Comparison of ENCODE assay signal across 1 cellular context in genomic region chr1:179938752-179939151, GRCh38.
TF ChIP-seq lines count a peak whose summit lies in the region.

No MANE protein-coding gene starts in this region.

TF ChIP-seq in K562, 482 proteins besides CTCF, POLR2A, EP300 and RAD21 (continued from another document):
- no peak for TF ChIP-seq CUX1 (CRISPR knock-in tag; IDR thresholded peaks at IDR 0.05)
- no peak for TF ChIP-seq CBX2 (IDR thresholded peaks at IDR 0.05; ENCODE audit: insufficient read depth, low read length, poor library complexity, severe bottlenecking)
- TF ChIP-seq KLF13 (tag; IDR thresholded peaks at IDR 0.05; ENCODE audit: borderline replicate concordance, low read depth) = no peak
- no peak for TF ChIP-seq CBFA2T2 (conservative IDR thresholded peaks at IDR 0.05)
- peak; percentile 57; the same call in 1 of the 2 replicates for TF ChIP-seq CEBPB (tag; IDR thresholded peaks at IDR 0.05)
- TF ChIP-seq, protein P1, sequence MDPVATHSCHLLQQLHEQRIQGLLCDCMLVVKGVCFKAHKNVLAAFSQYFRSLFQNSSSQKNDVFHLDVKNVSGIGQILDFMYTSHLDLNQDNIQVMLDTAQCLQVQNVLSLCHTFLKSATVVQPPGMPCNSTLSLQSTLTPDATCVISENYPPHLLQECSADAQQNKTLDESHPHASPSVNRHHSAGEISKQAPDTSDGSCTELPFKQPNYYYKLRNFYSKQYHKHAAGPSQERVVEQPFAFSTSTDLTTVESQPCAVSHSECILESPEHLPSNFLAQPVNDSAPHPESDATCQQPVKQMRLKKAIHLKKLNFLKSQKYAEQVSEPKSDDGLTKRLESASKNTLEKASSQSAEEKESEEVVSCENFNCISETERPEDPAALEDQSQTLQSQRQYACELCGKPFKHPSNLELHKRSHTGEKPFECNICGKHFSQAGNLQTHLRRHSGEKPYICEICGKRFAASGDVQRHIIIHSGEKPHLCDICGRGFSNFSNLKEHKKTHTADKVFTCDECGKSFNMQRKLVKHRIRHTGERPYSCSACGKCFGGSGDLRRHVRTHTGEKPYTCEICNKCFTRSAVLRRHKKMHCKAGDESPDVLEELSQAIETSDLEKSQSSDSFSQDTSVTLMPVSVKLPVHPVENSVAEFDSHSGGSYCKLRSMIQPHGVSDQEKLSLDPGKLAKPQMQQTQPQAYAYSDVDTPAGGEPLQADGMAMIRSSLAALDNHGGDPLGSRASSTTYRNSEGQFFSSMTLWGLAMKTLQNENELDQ (CRISPR knock-in tag; IDR thresholded peaks at IDR 0.05; ENCODE audit: borderline replicate concordance) = no peak
- TF ChIP-seq HBP1 (CRISPR knock-in tag; IDR thresholded peaks at IDR 0.05) = no peak
- no peak for TF ChIP-seq PRDM10 (IDR thresholded peaks at IDR 0.05; ENCODE audit: partially characterized antibody)
- TF ChIP-seq BRF1 (IDR thresholded peaks at IDR 0.05; ENCODE audit: borderline replicate concordance, extremely low read depth, insufficient read length) = no peak
- TF ChIP-seq, protein P2, sequence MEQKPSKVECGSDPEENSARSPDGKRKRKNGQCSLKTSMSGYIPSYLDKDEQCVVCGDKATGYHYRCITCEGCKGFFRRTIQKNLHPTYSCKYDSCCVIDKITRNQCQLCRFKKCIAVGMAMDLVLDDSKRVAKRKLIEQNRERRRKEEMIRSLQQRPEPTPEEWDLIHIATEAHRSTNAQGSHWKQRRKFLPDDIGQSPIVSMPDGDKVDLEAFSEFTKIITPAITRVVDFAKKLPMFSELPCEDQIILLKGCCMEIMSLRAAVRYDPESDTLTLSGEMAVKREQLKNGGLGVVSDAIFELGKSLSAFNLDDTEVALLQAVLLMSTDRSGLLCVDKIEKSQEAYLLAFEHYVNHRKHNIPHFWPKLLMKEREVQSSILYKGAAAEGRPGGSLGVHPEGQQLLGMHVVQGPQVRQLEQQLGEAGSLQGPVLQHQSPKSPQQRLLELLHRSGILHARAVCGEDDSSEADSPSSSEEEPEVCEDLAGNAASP (IDR thresholded peaks at IDR 0.05) = no peak
- no peak for TF ChIP-seq TEAD2 (tag; IDR thresholded peaks at IDR 0.05)
- TF ChIP-seq MBD2 (IDR thresholded peaks at IDR 0.05; ENCODE audit: borderline replicate concordance, low read depth) = no peak
- TF ChIP-seq, protein P3, sequence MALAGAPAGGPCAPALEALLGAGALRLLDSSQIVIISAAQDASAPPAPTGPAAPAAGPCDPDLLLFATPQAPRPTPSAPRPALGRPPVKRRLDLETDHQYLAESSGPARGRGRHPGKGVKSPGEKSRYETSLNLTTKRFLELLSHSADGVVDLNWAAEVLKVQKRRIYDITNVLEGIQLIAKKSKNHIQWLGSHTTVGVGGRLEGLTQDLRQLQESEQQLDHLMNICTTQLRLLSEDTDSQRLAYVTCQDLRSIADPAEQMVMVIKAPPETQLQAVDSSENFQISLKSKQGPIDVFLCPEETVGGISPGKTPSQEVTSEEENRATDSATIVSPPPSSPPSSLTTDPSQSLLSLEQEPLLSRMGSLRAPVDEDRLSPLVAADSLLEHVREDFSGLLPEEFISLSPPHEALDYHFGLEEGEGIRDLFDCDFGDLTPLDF (CRISPR knock-in tag; IDR thresholded peaks at IDR 0.05) = no peak
- TF ChIP-seq GATAD2A (IDR thresholded peaks at IDR 0.05) = no peak
- TF ChIP-seq SREBF2 (CRISPR knock-in tag; IDR thresholded peaks at IDR 0.05) = no peak
- TF ChIP-seq E2F6 (IDR thresholded peaks at IDR 0.05; ENCODE audit: borderline replicate concordance in 1 of 2, extremely low read depth in 1 of 2, insufficient read depth in 1 of 2, insufficient read length in 1 of 2, low read depth in 1 of 2, low read length in 1 of 2, poor library complexity in 1 of 2, severe bottlenecking in 1 of 2) = no peak
- peak; percentile 13; the same call in 1 of the 2 replicates for TF ChIP-seq SOX6 (IDR thresholded peaks at IDR 0.05)
